15 cellular contexts compared by ENCODE assay signal in the genomic region with DNA sequence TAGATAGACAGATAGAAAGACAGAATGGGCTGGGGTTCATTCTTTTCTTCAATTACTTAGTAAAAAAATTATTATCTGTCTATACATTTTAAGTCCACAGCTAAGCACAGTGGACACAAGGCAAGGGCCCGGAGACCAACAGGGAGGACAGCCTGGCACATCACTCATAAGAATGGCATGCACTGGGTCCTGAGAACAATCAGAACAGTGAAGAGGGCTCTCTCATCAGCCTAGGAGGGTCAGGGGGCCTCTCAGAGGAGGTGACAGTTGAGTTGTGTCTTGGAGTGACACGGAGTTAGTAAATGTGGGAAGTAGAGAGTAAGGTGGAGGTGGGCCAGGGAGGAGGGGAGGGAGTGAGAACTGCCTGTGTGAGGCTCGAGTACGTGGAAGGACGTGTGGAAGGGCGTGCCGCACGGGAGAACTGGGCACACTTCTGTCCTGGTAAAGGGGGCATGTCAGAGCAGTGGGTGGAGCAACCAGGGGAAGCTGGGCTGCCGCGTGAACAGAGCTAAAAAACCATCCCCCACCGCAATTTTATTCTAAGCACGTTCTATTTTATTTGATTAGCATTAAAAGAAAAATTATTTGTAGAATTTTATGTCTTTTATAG.
"Had no signal": no experiment of that assay in that cellular context is flagged by ENCODE, and none has a peak within 500 bp of the region (broad histone marks: within the 10 kb centered on the region; RNA-seq: fewer than 3 reads in every experiment).

No MANE protein-coding gene starts in this region.

- H3K4me1 ChIP-seq: ascending aorta, esophagus muscularis mucosa, lower lobe of right lung, thyroid gland, vagina had no signal

- ATAC-seq: activated naive CD8-positive, alpha-beta T cell treated with anti-CD3 and anti-CD28 coated beads, Interleukin-2, amount 50 U/mL, for 24 hours; activated T-helper 17 cell treated with anti-CD3 and anti-CD28 coated beads, Interleukin-2, amount 50 U/mL, for 72 hours; lower lobe of right lung; stimulated activated memory B cell treated with anti-CD40 and anti-IgM and Interleukin-4, amounts not matched to agents 10 μg/mL and 1 μg/mL and 100 μg/mL, for 72 hours had no signal

- H3K27me3 ChIP-seq: ascending aorta, ovary, thyroid gland, vagina had no signal

- H3K36me3 ChIP-seq: ascending aorta, esophagus muscularis mucosa, lower lobe of right lung, ovary, thyroid gland, vagina had no signal

- H3K4me3 ChIP-seq: ascending aorta, coronary artery, esophagus muscularis mucosa, lower lobe of right lung, ovary, thyroid gland, vagina had no signal

- H3K9me3 ChIP-seq: ascending aorta, lower lobe of right lung, thyroid gland, vagina had no signal

- DNase-seq: activated CD4-positive, alpha-beta T cell treated with anti-CD3 and anti-CD28 coated beads, Interleukin-2, amount 50 U/mL, for 4 hours; activated CD4-positive, CD25-positive, alpha-beta regulatory T cell treated with anti-CD3 and anti-CD28 coated beads, Interleukin-2, amount 50 U/mL, for 72 hours; activated naive CD4-positive, alpha-beta T cell treated with Interleukin-2 at 50 U/mL for 16 hours; activated naive CD8-positive, alpha-beta T cell treated with anti-CD3 and anti-CD28 coated beads, Interleukin-2, amount 50 U/mL, for 24 hours; central memory CD4-positive, alpha-beta T cell; hypothalamus; lower lobe of right lung; ovary; thyroid gland had no signal

- H3K27ac ChIP-seq: ascending aorta, coronary artery, esophagus muscularis mucosa, lower lobe of right lung, ovary, thyroid gland, vagina had no signal
